ENCODE assay signal across 1 cellular context in the genomic region with DNA sequence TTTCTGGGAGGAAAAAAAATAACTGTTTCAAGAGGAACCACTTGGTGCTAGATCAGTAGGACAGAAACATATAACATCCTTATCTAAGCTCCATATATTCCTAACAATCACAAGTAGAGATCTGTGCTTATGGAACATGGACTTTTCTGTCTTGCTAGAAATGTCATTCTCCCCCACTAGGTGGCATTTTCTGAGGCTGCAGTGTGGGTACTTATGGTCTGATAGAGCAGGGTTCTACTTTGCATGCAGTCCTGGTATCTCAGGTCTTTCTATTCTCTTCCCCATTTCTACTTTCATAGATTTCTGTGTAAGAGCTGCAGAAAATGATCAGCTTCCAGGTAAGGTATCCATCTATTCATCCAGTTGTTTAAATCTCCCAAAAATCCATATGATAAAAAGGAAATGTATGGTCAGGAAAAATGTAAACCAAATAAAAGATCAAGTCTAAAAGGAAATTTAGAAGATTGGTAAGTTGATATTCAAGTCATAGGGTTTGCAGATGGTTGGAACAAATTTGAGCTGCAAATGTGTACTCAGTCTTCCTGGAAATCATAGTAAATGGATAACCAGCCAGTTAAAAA.
TF ChIP-seq lines count a peak whose summit lies in the region.

No MANE protein-coding gene starts in this region.

TF ChIP-seq in HEK293, 187 proteins besides CTCF, POLR2A, EP300 and RAD21 (continued from another document):
- TF ChIP-seq, protein P1, sequence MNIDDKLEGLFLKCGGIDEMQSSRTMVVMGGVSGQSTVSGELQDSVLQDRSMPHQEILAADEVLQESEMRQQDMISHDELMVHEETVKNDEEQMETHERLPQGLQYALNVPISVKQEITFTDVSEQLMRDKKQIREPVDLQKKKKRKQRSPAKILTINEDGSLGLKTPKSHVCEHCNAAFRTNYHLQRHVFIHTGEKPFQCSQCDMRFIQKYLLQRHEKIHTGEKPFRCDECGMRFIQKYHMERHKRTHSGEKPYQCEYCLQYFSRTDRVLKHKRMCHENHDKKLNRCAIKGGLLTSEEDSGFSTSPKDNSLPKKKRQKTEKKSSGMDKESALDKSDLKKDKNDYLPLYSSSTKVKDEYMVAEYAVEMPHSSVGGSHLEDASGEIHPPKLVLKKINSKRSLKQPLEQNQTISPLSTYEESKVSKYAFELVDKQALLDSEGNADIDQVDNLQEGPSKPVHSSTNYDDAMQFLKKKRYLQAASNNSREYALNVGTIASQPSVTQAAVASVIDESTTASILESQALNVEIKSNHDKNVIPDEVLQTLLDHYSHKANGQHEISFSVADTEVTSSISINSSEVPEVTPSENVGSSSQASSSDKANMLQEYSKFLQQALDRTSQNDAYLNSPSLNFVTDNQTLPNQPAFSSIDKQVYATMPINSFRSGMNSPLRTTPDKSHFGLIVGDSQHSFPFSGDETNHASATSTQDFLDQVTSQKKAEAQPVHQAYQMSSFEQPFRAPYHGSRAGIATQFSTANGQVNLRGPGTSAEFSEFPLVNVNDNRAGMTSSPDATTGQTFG (tag by site-specific recombination; IDR thresholded peaks at IDR 0.05; ENCODE audit: borderline replicate concordance) = no peak
